Comparison of ENCODE assay signal across 12 cellular contexts in the genomic region with DNA sequence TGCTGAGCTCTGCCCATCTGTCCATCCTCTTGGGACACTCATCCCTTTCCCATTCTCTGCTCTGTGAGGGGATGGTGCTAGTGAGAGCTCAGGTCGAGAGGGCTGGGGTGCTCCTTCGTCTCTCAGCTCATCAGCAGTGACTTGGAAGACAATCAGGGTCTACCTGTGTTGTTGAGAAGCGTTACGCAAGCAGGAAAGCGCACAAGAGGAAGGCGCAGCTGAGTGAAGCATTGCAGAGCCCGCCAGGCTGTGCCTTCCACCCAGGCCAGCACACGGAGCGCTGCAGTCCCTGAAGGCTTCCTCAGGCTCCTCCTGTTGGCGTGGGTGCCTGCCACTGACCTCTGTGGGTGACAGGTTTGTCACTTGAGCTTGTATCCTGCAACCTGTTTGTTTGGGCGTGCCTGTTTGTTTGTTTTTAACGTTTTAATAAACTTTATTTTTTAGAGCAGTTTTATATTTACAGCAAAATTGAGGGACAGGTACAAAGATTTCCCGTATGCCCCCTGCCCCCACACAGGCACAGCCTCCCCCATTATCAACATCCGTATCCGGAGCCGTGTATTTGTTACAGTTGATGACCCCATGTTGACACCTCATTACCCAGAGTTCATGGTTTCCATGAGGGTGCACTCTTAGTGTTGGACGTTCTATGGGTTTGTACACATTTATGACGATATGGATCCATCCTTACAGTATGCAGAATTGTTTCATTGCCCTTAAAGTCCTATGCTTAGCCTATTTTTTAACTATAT. TPM values are rescaled to one million over a fixed set of nuclear protein-coding genes. Genes with fewer than 3 reads are reported as not detected.
DNase-seq lines count a peak whose midpoint lies in the region; ATAC-seq and TF ChIP-seq lines count a peak whose summit lies in the region.
"Had no signal": no experiment of that assay in that cellular context is flagged by ENCODE, and none has a peak within 500 bp of the region (broad histone marks: within the 10 kb centered on the region; RNA-seq: fewer than 3 reads in every experiment).

No MANE protein-coding gene starts in this region.

- ATAC-seq in naive thymus-derived CD4-positive, alpha-beta T cell = no peak
- no peak for ATAC-seq in GM19397 (IDR thresholded peaks at IDR 0.05; ENCODE audit: unreplicated experiment)

- CTCF ChIA-PET in naive thymus-derived CD4-positive, alpha-beta T cell (lab: Charles Lee) = interaction anchor here (0.9 to 1.5 kb wide), 2 partner anchors 18 to 27 kb away, joined by 3 to 9 read pairs; no protein-coding TSS in a partner anchor

- H3K4me1 Mint-ChIP-seq in activated T-helper 2 cell treated with anti-CD3 and anti-CD28 coated beads, Interferon-gamma antibody, Interleukin-2, Interleukin-4, amounts not matched to agents 10 μg/mL and 5 μg/mL and 100 μg/mL, durations not matched to agents 14 hours and 24 hours and 36 hours (ENCODE audit: low read depth) = peaks cover 60% of the 10 kb centered on the region
- H3K4me1 Mint-ChIP-seq in naive thymus-derived CD4-positive, alpha-beta T cell = peaks cover 39 to 82% (median 64%) of the 10 kb centered on the region in 7 donors

- POLR2A ChIA-PET in naive thymus-derived CD4-positive, alpha-beta T cell (lab: Charles Lee) = no interaction called here

- peaks cover 39% of the 10 kb centered on the region for H3K4me1 ChIP-seq in MM.1S (ENCODE audit: low read length)
- H3K4me1 ChIP-seq in naive thymus-derived CD4-positive, alpha-beta T cell (ENCODE audit: control insufficient read depth in 2 of 2, insufficient read depth in 2 of 2, low read length in 2 of 2) = peaks cover 0 to 19% of the 10 kb centered on the region in 2 donors

- TF ChIP-seq CTCF in MM.1S (IDR thresholded peaks at IDR 0.05; ENCODE audit: low read length) = no peak

- H3K36me3 Mint-ChIP-seq in activated T-helper 2 cell treated with anti-CD3 and anti-CD28 coated beads, Interferon-gamma antibody, Interleukin-2, Interleukin-4, amounts not matched to agents 10 μg/mL and 5 μg/mL and 100 μg/mL, durations not matched to agents 14 hours and 24 hours and 36 hours (ENCODE audit: low read depth) = peaks cover 6% of the 10 kb centered on the region
- peaks cover 0 to 9% (median 3%) of the 10 kb centered on the region in 5 donors for H3K36me3 Mint-ChIP-seq in naive thymus-derived CD4-positive, alpha-beta T cell

- no peaks in the 10 kb centered on the region for H3K9me3 Mint-ChIP-seq in activated T-helper 2 cell treated with anti-CD3 and anti-CD28 coated beads, Interferon-gamma antibody, Interleukin-2, Interleukin-4, amounts not matched to agents 10 μg/mL and 5 μg/mL and 100 μg/mL, durations not matched to agents 14 hours and 24 hours and 36 hours
- peaks cover 0 to 2% (median 0%) of the 10 kb centered on the region in 11 donors for H3K9me3 Mint-ChIP-seq in naive thymus-derived CD4-positive, alpha-beta T cell

- peak overlapping the region; percentile 52; the same call in 1 of the 2 replicates for H3K27ac ChIP-seq in MM.1S (ENCODE audit: low read length)
- H3K27ac ChIP-seq in naive thymus-derived CD4-positive, alpha-beta T cell (ENCODE audit: low read depth, low read length) = no peak overlapping the region

- H3K4me2 ChIP-seq in MM.1S (ENCODE audit: low read depth, low read length) = peak overlapping the region; percentile 77

- H3K27ac Mint-ChIP-seq in activated T-helper 2 cell treated with anti-CD3 and anti-CD28 coated beads, Interferon-gamma antibody, Interleukin-2, Interleukin-4, amounts not matched to agents 10 μg/mL and 5 μg/mL and 100 μg/mL, durations not matched to agents 14 hours and 24 hours and 36 hours = no peak overlapping the region
- H3K27ac Mint-ChIP-seq in naive thymus-derived CD4-positive, alpha-beta T cell = peak overlapping the region in 5 of 9 donors; percentile 46 to 89 (median 84)

- DNase-seq in NCI-H524 (lab: John Stamatoyannopoulos, UW) = peak; percentile 51 to 70
- no peak for DNase-seq in NCI-H524 treated with DMSO at 0.1 percent for 48 hours (lab: John Stamatoyannopoulos, UW)
- DNase-seq in MM.1S = no peak
- DNase-seq in activated T-helper 2 cell treated with anti-CD3 and anti-CD28 coated beads, Interferon-gamma antibody, Interleukin-2, Interleukin-4, amounts not matched to agents 10 μg/mL and 5 μg/mL and 100 μg/mL, durations not matched to agents 14 hours and 24 hours and 36 hours (ENCODE audit: low spot score) = no peak
- no peak for DNase-seq in naive thymus-derived CD4-positive, alpha-beta T cell
- no peak for DNase-seq in cortex of kidney (lab: John Stamatoyannopoulos, UW)
- no peak for DNase-seq in ecto neural progenitor cell (ENCODE audit: low spot score)
- DNase-seq: activated gamma-delta T cell treated with Interleukin-2 at 50 U/mL for 16 hours, DMS 273 treated with DMSO at 0.1 percent for 48 hours, NCI-H146, nucleus accumbens had no signal

- H3K9me2 ChIP-seq in MM.1S (replicated peaks; ENCODE audit: insufficient read depth, low read length) = no peaks in the 10 kb centered on the region

- H3K27me3 Mint-ChIP-seq in activated T-helper 2 cell treated with anti-CD3 and anti-CD28 coated beads, Interferon-gamma antibody, Interleukin-2, Interleukin-4, amounts not matched to agents 10 μg/mL and 5 μg/mL and 100 μg/mL, durations not matched to agents 14 hours and 24 hours and 36 hours (ENCODE audit: low read depth) = no peaks in the 10 kb centered on the region
- H3K27me3 Mint-ChIP-seq in naive thymus-derived CD4-positive, alpha-beta T cell = no peaks in the 10 kb centered on the region

- no peaks in the 10 kb centered on the region for H3K9me3 ChIP-seq in MM.1S (replicated peaks; ENCODE audit: insufficient read depth, low read length)
- H3K9me3 ChIP-seq in naive thymus-derived CD4-positive, alpha-beta T cell (ENCODE audit: control insufficient read depth in 2 of 3, low read length in 3 of 3) = no peaks in the 10 kb centered on the region

- peaks cover 17% of the 10 kb centered on the region for H3F3A ChIP-seq in MM.1S (ENCODE audit: insufficient read depth, low read length)

- no peaks in the 10 kb centered on the region for H4K20me1 ChIP-seq in MM.1S (ENCODE audit: insufficient read depth, low read length)

- H3K4me3 ChIP-seq in MM.1S (ENCODE audit: low read length) = peak overlapping the region; percentile 2; the same call in 1 of the 2 replicates
- no peak overlapping the region for H3K4me3 ChIP-seq in naive thymus-derived CD4-positive, alpha-beta T cell (ENCODE audit: low read length)

- no peaks in the 10 kb centered on the region for H3K79me2 ChIP-seq in MM.1S (ENCODE audit: low read length)

- H3K4me3 Mint-ChIP-seq in activated T-helper 2 cell treated with anti-CD3 and anti-CD28 coated beads, Interferon-gamma antibody, Interleukin-2, Interleukin-4, amounts not matched to agents 10 μg/mL and 5 μg/mL and 100 μg/mL, durations not matched to agents 14 hours and 24 hours and 36 hours (ENCODE audit: low read depth) = peak overlapping the region; percentile 37
- peak overlapping the region; percentile 29 to 83 (median 80) for H3K4me3 Mint-ChIP-seq in naive thymus-derived CD4-positive, alpha-beta T cell

- H3K9ac ChIP-seq in MM.1S (ENCODE audit: low read length) = no peak overlapping the region

- no peaks in the 10 kb centered on the region for H3K36me3 ChIP-seq in MM.1S (replicated peaks; ENCODE audit: insufficient read depth, low read length)
- no peaks in the 10 kb centered on the region for H3K36me3 ChIP-seq in naive thymus-derived CD4-positive, alpha-beta T cell (ENCODE audit: control insufficient read depth in 2 of 3, insufficient read depth in 3 of 3, low read length in 3 of 3)

- H2AFZ ChIP-seq in MM.1S (ENCODE audit: low read length) = no peak overlapping the region

- H3K27me3 ChIP-seq in MM.1S (replicated peaks; ENCODE audit: insufficient read depth, low read length) = peaks cover 86% of the 10 kb centered on the region
- H3K27me3 ChIP-seq in naive thymus-derived CD4-positive, alpha-beta T cell (ENCODE audit: control insufficient read depth in 2 of 2, insufficient read depth in 2 of 2, low read length in 2 of 2) = no peaks in the 10 kb centered on the region

- intact Hi-C loops in activated T-helper 2 cell treated with anti-CD3 and anti-CD28 coated beads, Interferon-gamma antibody, Interleukin-2, Interleukin-4, amounts not matched to agents 10 μg/mL and 5 μg/mL and 100 μg/mL, durations not matched to agents 14 hours and 24 hours and 36 hours (cut with micrococcal nuclease) = no loop called here
- intact Hi-C loops in naive thymus-derived CD4-positive, alpha-beta T cell (cut with micrococcal nuclease) = loop anchor here in 1 of 2 donors (10.0 kb wide), 1 partner anchor 306 kb away; a partner anchor contains a TSS

RNA-seq across cellular contexts. Expression of a gene that starts 36.7 kb away (rescaled TPM):
- 25.8 and 29.5 TPM in 2 replicates for total RNA-seq in activated T-helper 2 cell treated with anti-CD3 and anti-CD28 coated beads, Interferon-gamma antibody, Interleukin-2, Interleukin-4, amounts not matched to agents 10 μg/mL and 5 μg/mL and 100 μg/mL, durations not matched to agents 14 hours and 24 hours and 36 hours
- 10 to 100 TPM; 35.7 to 52.2 (median 38.9) TPM for total RNA-seq in naive thymus-derived CD4-positive, alpha-beta T cell
- 10 to 100 TPM in 1 of 2 donors, 1 to 10 TPM in 1; 6.2 to 11.7 TPM for polyA plus RNA-seq in naive thymus-derived CD4-positive, alpha-beta T cell

Comparison
In these comparisons a context has a peak if more than half of its experiments do, and no peak if none do; other contexts are left out.
1. DNase-seq: peak in NCI-H524 (2 of 2); none in NCI-H524 treated with DMSO at 0.1 percent for 48 hours (single experiment), MM.1S (single experiment), activated T-helper 2 cell treated with anti-CD3 and anti-CD28 coated beads, Interferon-gamma antibody, Interleukin-2, Interleukin-4, amounts not matched to agents 10 μg/mL and 5 μg/mL and 100 μg/mL, durations not matched to agents 14 hours and 24 hours and 36 hours (single experiment), naive thymus-derived CD4-positive, alpha-beta T cell (0 of 9), cortex of kidney (single experiment) and ecto neural progenitor cell (single experiment).